Comparison of ENCODE assay signal across 8 cellular contexts in genomic region chr10:114767101-114767588, GRCh38. TPM values are rescaled to one million over a fixed set of nuclear protein-coding genes. Genes with fewer than 3 reads are reported as not detected.
A peak's percentile ranks its signal among the peaks of the same experiment; 100 is the strongest.
DNase-seq lines count a peak whose midpoint lies in the region; ATAC-seq and TF ChIP-seq lines count a peak whose summit lies in the region.

No MANE protein-coding gene starts in this region.

- H4K20me1 ChIP-seq in OCI-LY1 (ENCODE audit: insufficient read depth, low read length) = no peaks in the 10 kb centered on the region

- H3K27me3 ChIP-seq in OCI-LY1 (ENCODE audit: insufficient read depth, low read length) (no peaks in the 10 kb centered on the region), endodermal cell (ENCODE audit: control insufficient read depth, insufficient read depth, low read length, poor library complexity, severe bottlenecking) (peaks cover 47% of the 10 kb centered on the region)

- H3K27ac ChIP-seq in OCI-LY1 (ENCODE audit: low read depth, low read length, poor library complexity, severe bottlenecking) = no peak overlapping the region
- H3K27ac ChIP-seq in endodermal cell (ENCODE audit: low read depth, low read length) = no peak overlapping the region

- intact Hi-C loops in natural killer cell (cut with micrococcal nuclease) = no loop called here

- H3K9ac ChIP-seq in OCI-LY1 (ENCODE audit: low read length) (no peak overlapping the region), endodermal cell (ENCODE audit: extremely low read depth, low read length, poor library complexity, severe bottlenecking) (peak overlapping the region; percentile 0)

- H3K4me1 ChIP-seq in OCI-LY1 (ENCODE audit: insufficient read depth, low read length, severe bottlenecking) (no peaks in the 10 kb centered on the region), endodermal cell (ENCODE audit: control insufficient read depth, insufficient read depth, low read length) (no peaks in the 10 kb centered on the region)

- H3K27ac Mint-ChIP-seq in endodermal cell (no peak overlapping the region), natural killer cell (no peak overlapping the region)

- WGBS in endodermal cell (ENCODE audit: insufficient coverage in 1 of 2, insufficient read length in 1 of 2), 2 experiments = 59 to 77% methylated on average over 6 to 8 of the region's 8 CpGs

- TF ChIP-seq CTCF in OCI-LY1 (IDR thresholded peaks at IDR 0.05; ENCODE audit: low read length) (no peak), endodermal cell (conservative IDR thresholded peaks at IDR 0.05) (no peak), natural killer cell (IDR thresholded peaks at IDR 0.05) (no peak)

- ATAC-seq in natural killer cell = no peak
- ATAC-seq in HG02970 (IDR thresholded peaks at IDR 0.05; ENCODE audit: low FRiP score, unreplicated experiment) = no peak
- no peak for ATAC-seq in HG02885 (IDR thresholded peaks at IDR 0.05; ENCODE audit: poor library complexity, unreplicated experiment)
- ATAC-seq in GM19455 (IDR thresholded peaks at IDR 0.05; ENCODE audit: unreplicated experiment) = no peak

- no peaks in the 10 kb centered on the region for H3K79me2 ChIP-seq in OCI-LY1 (ENCODE audit: insufficient read depth, low read length)

- DNase-seq in DMS53 (lab: John Stamatoyannopoulos, UW) (peak; percentile 58), endodermal cell (no peak), natural killer cell (no peak)
- no peak for DNase-seq in stimulated activated CD4-positive, alpha-beta T cell treated with anti-CD3 and anti-CD28 coated beads, Interleukin-12 subunit alpha, Interleukin-12 subunit beta, amount 100 ng/mL, for 4 hours

- H3K4me1 Mint-ChIP-seq in endodermal cell = peaks cover 5% of the 10 kb centered on the region
- H3K4me1 Mint-ChIP-seq in natural killer cell = no peaks in the 10 kb centered on the region

- no peaks in the 10 kb centered on the region for H3F3A ChIP-seq in OCI-LY1 (ENCODE audit: insufficient read depth, low read length)

- H3K4me2 ChIP-seq in OCI-LY1 (ENCODE audit: low read length) = no peak overlapping the region

- no peak overlapping the region for H2AFZ ChIP-seq in OCI-LY1 (ENCODE audit: low read length)

- H3K9me2 ChIP-seq in OCI-LY1 (ENCODE audit: low read depth, low read length) = no peaks in the 10 kb centered on the region

- H3K27me3 Mint-ChIP-seq in endodermal cell (ENCODE audit: insufficient read depth) = peaks cover 33% of the 10 kb centered on the region
- peaks cover 9 to 10% of the 10 kb centered on the region in 2 donors for H3K27me3 Mint-ChIP-seq in natural killer cell (ENCODE audit: low read depth in 2 of 2)

- H3K9me3 ChIP-seq in OCI-LY1 (ENCODE audit: low read length) (no peaks in the 10 kb centered on the region), endodermal cell (ENCODE audit: control insufficient read depth, low read length) (no peaks in the 10 kb centered on the region)

- H3K4me3 ChIP-seq in OCI-LY1 (ENCODE audit: low read depth, low read length, poor library complexity, severe bottlenecking) (peak overlapping the region; percentile 16), endodermal cell (ENCODE audit: low read length) (peak overlapping the region; percentile 72)

- H3K9me3 Mint-ChIP-seq in endodermal cell (no peaks in the 10 kb centered on the region), natural killer cell (no peaks in the 10 kb centered on the region)

- H3K36me3 Mint-ChIP-seq in endodermal cell (ENCODE audit: low read depth) (no peaks in the 10 kb centered on the region), natural killer cell (no peaks in the 10 kb centered on the region)

- no peaks in the 10 kb centered on the region for H3K36me3 ChIP-seq in OCI-LY1 (ENCODE audit: insufficient read depth, low read length)
- H3K36me3 ChIP-seq in endodermal cell (ENCODE audit: control insufficient read depth, insufficient read depth, low read length) = no peaks in the 10 kb centered on the region

- H3K4me3 Mint-ChIP-seq in endodermal cell (peak overlapping the region; percentile 57), natural killer cell (peak overlapping the region; percentile 74)

RNA-seq across cellular contexts. Expression of gene FHIP2A, which starts 54.4 kb away (rescaled TPM):
- total RNA-seq in endodermal cell (10 to 100 TPM; 24.4 to 28.8 TPM), natural killer cell (10 to 100 TPM; 36.0 to 42.4 (median 39.5) TPM)
- 14.6 TPM for polyA plus RNA-seq in endodermal cell (2013, experiment 1 of 2)
- polyA plus RNA-seq in endodermal cell (2013, experiment 2 of 2) = 14.4 TPM
